ENCODE assay signal across 18 cellular contexts in the genomic region with DNA sequence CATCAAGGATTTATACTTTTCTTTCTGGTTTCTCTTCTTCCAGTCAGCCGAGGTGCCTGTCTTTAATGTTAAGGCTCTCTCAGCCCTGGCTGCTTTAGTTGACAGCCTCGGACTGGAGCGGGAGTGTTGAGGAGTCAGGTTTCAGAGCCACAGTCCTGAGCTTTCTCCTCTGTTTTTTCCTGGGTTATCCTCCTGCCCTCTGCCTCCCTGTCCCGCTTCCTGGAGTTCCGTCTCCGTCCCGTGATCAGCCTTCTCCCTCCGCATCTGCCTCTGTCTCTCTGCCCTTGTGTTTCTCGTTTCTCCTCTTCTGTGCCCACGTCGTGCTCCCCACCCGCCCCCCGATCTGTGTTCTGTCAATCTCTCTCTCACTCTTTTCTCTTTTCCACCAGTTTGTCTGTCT. TPM values are rescaled to one million over a fixed set of nuclear protein-coding genes. Genes with fewer than 3 reads are reported as not detected.
A peak's percentile ranks its signal among the peaks of the same experiment; 100 is the strongest.
DNase-seq lines count a peak whose midpoint lies in the region; ATAC-seq and TF ChIP-seq lines count a peak whose summit lies in the region.
"Had no signal": no experiment of that assay in that cellular context is flagged by ENCODE, and none has a peak within 500 bp of the region (broad histone marks: within the 10 kb centered on the region; RNA-seq: fewer than 3 reads in every experiment).

No MANE protein-coding gene starts in this region.

- H3K36me3 ChIP-seq in H7 (replicated peaks; ENCODE audit: control insufficient read depth, insufficient read depth, low read length), result no peaks in the 10 kb centered on the region
- no peaks in the 10 kb centered on the region for H3K36me3 ChIP-seq in adipocyte (ENCODE audit: control insufficient read depth, insufficient read depth, low read length, severe bottlenecking)
- H3K36me3 ChIP-seq in iPS-20b (ENCODE audit: insufficient read depth, low read depth, low read length), result no peaks in the 10 kb centered on the region
- no peaks in the 10 kb centered on the region for H3K36me3 ChIP-seq in sigmoid colon
- H3K36me3 ChIP-seq in lower lobe of right lung, result no peaks in the 10 kb centered on the region

- no peak for TF ChIP-seq EP300 in sigmoid colon (IDR thresholded peaks at IDR 0.05)

- intact Hi-C loops in sigmoid colon (cut with DNase I), result no loop called here
- intact Hi-C loops in lower lobe of right lung (cut with DNase I), result no loop called here
- intact Hi-C loops in left colon (cut with DNase I, micrococcal nuclease), result no loop called here

- TF ChIP-seq CTCF in sigmoid colon (IDR thresholded peaks at IDR 0.05), result no peak
- TF ChIP-seq CTCF in lower lobe of right lung (IDR thresholded peaks at IDR 0.05), result no peak

- H3K9me3 ChIP-seq in adipocyte (ENCODE audit: control insufficient read depth, low read length) (peaks cover 4% of the 10 kb centered on the region), iPS-20b (ENCODE audit: insufficient read depth, low read depth, low read length) (no peaks in the 10 kb centered on the region), sigmoid colon (no peaks in the 10 kb centered on the region), lower lobe of right lung (no peaks in the 10 kb centered on the region)

- DNase-seq in H7 (peak; percentile 74), adipocyte (ENCODE audit: low read depth) (peak; percentile 71), sigmoid colon (peak; percentile 21), lower lobe of right lung (no peak), left colon (no peak)
- DNase-seq: activated CD4-positive, alpha-beta T cell treated with anti-CD3 and anti-CD28 coated beads, Interleukin-2, amount 50 U/mL, for 48 hours; activated naive CD4-positive, alpha-beta T cell treated with anti-CD3 and anti-CD28 coated beads, Interleukin-2, amount 10 ng/mL, durations not matched to agents 7 days and 5 days; Caco-2; GOT3; naive thymus-derived CD4-positive, alpha-beta T cell; NCI-H1092 had no signal

- H3K27me3 ChIP-seq in H7 (ENCODE audit: control insufficient read depth, insufficient read depth, low read length) (peaks cover 19% of the 10 kb centered on the region), adipocyte (replicated peaks; ENCODE audit: control insufficient read depth, insufficient read depth, low read length) (peaks cover 50% of the 10 kb centered on the region), iPS-20b (ENCODE audit: insufficient read depth, low read length) (peaks cover 33% of the 10 kb centered on the region), sigmoid colon (peaks cover 15 to 75% (median 42%) of the 10 kb centered on the region in 3 donors), lower lobe of right lung (ENCODE audit: low read depth) (peaks cover 38% of the 10 kb centered on the region)

- H3K27ac ChIP-seq in iPS-20b (ENCODE audit: low read length) (no peak overlapping the region), sigmoid colon (no peak overlapping the region), lower lobe of right lung (no peak overlapping the region)
- H3K27ac ChIP-seq: skin epidermis had no signal

- H3K9ac ChIP-seq in adipocyte (ENCODE audit: low read length) (peak overlapping the region; percentile 71), iPS-20b (ENCODE audit: low read depth, low read length) (0 out of 2 replicates have a peak overlapping the region, but pooled peaks have one; percentile 36)

- WGBS in sigmoid colon, 2 donors, result 30 to 54% methylated on average over 13 of the region's 13 CpGs

- ATAC-seq in lower lobe of right lung (no peak), left colon (no peak), GM18907 (IDR thresholded peaks at IDR 0.05; ENCODE audit: unreplicated experiment) (no peak)
- ATAC-seq: esophagus mucosa; naive thymus-derived CD4-positive, alpha-beta T cell had no signal

- H3K4me1 ChIP-seq in adipocyte (ENCODE audit: control insufficient read depth, insufficient read depth, low read length), result peaks cover 28% of the 10 kb centered on the region
- peaks cover 9% of the 10 kb centered on the region; the same call in 1 of the 2 replicates for H3K4me1 ChIP-seq in iPS-20b (ENCODE audit: insufficient read depth, low read length)
- H3K4me1 ChIP-seq in sigmoid colon, result no peaks in the 10 kb centered on the region
- peaks cover 3% of the 10 kb centered on the region for H3K4me1 ChIP-seq in lower lobe of right lung

- H3K4me3 ChIP-seq in H7 (ENCODE audit: insufficient read depth, low read depth, low read length) (no peak overlapping the region), adipocyte (ENCODE audit: low read length) (peak overlapping the region; percentile 68), iPS-20b (ENCODE audit: low read length) (peak overlapping the region; percentile 50; the same call in 1 of the 2 replicates), sigmoid colon (no peak overlapping the region), lower lobe of right lung (no peak overlapping the region)
- H3K4me3 ChIP-seq: skin epidermis had no signal

- no peak for TF ChIP-seq POLR2A in sigmoid colon (IDR thresholded peaks at IDR 0.05)

RNA-seq across cellular contexts. Expression of a gene that starts 33.0 kb away (rescaled TPM):
- 0.45 and 0.81 TPM in 2 replicates for total RNA-seq in H7 (2014; rRNA removed; shearing (Covaris generic))
- total RNA-seq in sigmoid colon, result 1 to 10 TPM in 2 of 4 donors, under 1 TPM in 2; 0.33 to 2.2 (median 0.72) TPM
- under 1 TPM in 2 of 3 donors, not detected in 1; under 0.01 to 0.73 TPM for polyA plus RNA-seq in sigmoid colon
- total RNA-seq in lower lobe of right lung, result 10.7 TPM
- under 1 TPM; 0.03 to 0.98 TPM for total RNA-seq in left colon
- total RNA-seq: NCI-H460, RPMI7951 had no signal
- polyA plus RNA-seq: keratinocyte had no signal

Comparison
In these comparisons a context has a peak if more than half of its experiments do, and no peak if none do; other contexts are left out.
1. DNase-seq: peak in H7 (single experiment), adipocyte (single experiment) and sigmoid colon (single experiment); none in lower lobe of right lung (single experiment) and left colon (0 of 2).
2. H3K4me3 ChIP-seq: peak in adipocyte (single experiment) and iPS-20b (single experiment); none in H7 (single experiment), sigmoid colon (0 of 4) and lower lobe of right lung (single experiment).